ENCODE assay signal across 21 cellular contexts in genomic region chr2:221364672-221365071, GRCh38.
"Had no signal": no experiment of that assay in that cellular context is flagged by ENCODE, and none has a peak within 500 bp of the region (broad histone marks: within the 10 kb centered on the region; RNA-seq: fewer than 3 reads in every experiment).

No MANE protein-coding gene starts in this region.

- DNase-seq: dermis blood vessel endothelial cell; dorsolateral prefrontal cortex; effector CD4-positive, alpha-beta T cell; effector memory CD4-positive, alpha-beta T cell; foreskin keratinocyte; heart left ventricle; hypothalamus; immature natural killer cell; islet precursor cell; kidney; kidney glomerular epithelial cell; left lung; left ventricle myocardium superior; lower lobe of right lung; mesenchymal stem cell; naive thymus-derived CD4-positive, alpha-beta T cell had no signal

- H3K4me1 ChIP-seq: esophagus muscularis mucosa, foreskin keratinocyte, gastroesophageal sphincter, left lung, lower lobe of right lung had no signal

- H3K79me2 ChIP-seq: hepatocyte had no signal

- H3K27ac Mint-ChIP-seq: mesothelial cell of epicardium had no signal

- ATAC-seq: foreskin keratinocyte; gastroesophageal sphincter; heart left ventricle; left lung; left ventricle myocardium superior; lower lobe of right lung; naive thymus-derived CD4-positive, alpha-beta T cell had no signal

- H3K4me1 Mint-ChIP-seq: immature natural killer cell; naive thymus-derived CD4-positive, alpha-beta T cell had no signal

- H2AFZ ChIP-seq: hepatocyte had no signal

- H3K9me3 ChIP-seq: esophagus muscularis mucosa, gastroesophageal sphincter, heart left ventricle, left lung, lower lobe of right lung had no signal

- H3K36me3 ChIP-seq: esophagus muscularis mucosa, gastroesophageal sphincter, heart left ventricle, left lung, lower lobe of right lung had no signal

- H3K4me3 ChIP-seq: coronary artery, dorsolateral prefrontal cortex, esophagus muscularis mucosa, gastroesophageal sphincter, heart left ventricle, hepatocyte, left lung, lower lobe of right lung had no signal

- H3K4me3 Mint-ChIP-seq: immature natural killer cell; mesothelial cell of epicardium; naive thymus-derived CD4-positive, alpha-beta T cell had no signal

- H3K36me3 Mint-ChIP-seq: mesothelial cell of epicardium; naive thymus-derived CD4-positive, alpha-beta T cell had no signal

- H3K4me2 ChIP-seq: hepatocyte had no signal

- H3K27ac ChIP-seq: coronary artery, dorsolateral prefrontal cortex, esophagus muscularis mucosa, foreskin keratinocyte, gastroesophageal sphincter, heart left ventricle, hepatocyte, left lung, lower lobe of right lung had no signal

- H3K27me3 ChIP-seq: esophagus muscularis mucosa, gastroesophageal sphincter, heart left ventricle, left lung had no signal

- H3K9me3 Mint-ChIP-seq: immature natural killer cell, mesothelial cell of epicardium had no signal
